Comparison of ENCODE assay signal across 1 cellular context in genomic region chr20:32594204-32594603, GRCh38.
TF ChIP-seq lines count a peak whose summit lies in the region.

No MANE protein-coding gene starts in this region.

TF ChIP-seq in GM23338, 12 proteins besides CTCF, POLR2A, EP300 and RAD21 (continued from another document):
- TF ChIP-seq, protein P1, sequence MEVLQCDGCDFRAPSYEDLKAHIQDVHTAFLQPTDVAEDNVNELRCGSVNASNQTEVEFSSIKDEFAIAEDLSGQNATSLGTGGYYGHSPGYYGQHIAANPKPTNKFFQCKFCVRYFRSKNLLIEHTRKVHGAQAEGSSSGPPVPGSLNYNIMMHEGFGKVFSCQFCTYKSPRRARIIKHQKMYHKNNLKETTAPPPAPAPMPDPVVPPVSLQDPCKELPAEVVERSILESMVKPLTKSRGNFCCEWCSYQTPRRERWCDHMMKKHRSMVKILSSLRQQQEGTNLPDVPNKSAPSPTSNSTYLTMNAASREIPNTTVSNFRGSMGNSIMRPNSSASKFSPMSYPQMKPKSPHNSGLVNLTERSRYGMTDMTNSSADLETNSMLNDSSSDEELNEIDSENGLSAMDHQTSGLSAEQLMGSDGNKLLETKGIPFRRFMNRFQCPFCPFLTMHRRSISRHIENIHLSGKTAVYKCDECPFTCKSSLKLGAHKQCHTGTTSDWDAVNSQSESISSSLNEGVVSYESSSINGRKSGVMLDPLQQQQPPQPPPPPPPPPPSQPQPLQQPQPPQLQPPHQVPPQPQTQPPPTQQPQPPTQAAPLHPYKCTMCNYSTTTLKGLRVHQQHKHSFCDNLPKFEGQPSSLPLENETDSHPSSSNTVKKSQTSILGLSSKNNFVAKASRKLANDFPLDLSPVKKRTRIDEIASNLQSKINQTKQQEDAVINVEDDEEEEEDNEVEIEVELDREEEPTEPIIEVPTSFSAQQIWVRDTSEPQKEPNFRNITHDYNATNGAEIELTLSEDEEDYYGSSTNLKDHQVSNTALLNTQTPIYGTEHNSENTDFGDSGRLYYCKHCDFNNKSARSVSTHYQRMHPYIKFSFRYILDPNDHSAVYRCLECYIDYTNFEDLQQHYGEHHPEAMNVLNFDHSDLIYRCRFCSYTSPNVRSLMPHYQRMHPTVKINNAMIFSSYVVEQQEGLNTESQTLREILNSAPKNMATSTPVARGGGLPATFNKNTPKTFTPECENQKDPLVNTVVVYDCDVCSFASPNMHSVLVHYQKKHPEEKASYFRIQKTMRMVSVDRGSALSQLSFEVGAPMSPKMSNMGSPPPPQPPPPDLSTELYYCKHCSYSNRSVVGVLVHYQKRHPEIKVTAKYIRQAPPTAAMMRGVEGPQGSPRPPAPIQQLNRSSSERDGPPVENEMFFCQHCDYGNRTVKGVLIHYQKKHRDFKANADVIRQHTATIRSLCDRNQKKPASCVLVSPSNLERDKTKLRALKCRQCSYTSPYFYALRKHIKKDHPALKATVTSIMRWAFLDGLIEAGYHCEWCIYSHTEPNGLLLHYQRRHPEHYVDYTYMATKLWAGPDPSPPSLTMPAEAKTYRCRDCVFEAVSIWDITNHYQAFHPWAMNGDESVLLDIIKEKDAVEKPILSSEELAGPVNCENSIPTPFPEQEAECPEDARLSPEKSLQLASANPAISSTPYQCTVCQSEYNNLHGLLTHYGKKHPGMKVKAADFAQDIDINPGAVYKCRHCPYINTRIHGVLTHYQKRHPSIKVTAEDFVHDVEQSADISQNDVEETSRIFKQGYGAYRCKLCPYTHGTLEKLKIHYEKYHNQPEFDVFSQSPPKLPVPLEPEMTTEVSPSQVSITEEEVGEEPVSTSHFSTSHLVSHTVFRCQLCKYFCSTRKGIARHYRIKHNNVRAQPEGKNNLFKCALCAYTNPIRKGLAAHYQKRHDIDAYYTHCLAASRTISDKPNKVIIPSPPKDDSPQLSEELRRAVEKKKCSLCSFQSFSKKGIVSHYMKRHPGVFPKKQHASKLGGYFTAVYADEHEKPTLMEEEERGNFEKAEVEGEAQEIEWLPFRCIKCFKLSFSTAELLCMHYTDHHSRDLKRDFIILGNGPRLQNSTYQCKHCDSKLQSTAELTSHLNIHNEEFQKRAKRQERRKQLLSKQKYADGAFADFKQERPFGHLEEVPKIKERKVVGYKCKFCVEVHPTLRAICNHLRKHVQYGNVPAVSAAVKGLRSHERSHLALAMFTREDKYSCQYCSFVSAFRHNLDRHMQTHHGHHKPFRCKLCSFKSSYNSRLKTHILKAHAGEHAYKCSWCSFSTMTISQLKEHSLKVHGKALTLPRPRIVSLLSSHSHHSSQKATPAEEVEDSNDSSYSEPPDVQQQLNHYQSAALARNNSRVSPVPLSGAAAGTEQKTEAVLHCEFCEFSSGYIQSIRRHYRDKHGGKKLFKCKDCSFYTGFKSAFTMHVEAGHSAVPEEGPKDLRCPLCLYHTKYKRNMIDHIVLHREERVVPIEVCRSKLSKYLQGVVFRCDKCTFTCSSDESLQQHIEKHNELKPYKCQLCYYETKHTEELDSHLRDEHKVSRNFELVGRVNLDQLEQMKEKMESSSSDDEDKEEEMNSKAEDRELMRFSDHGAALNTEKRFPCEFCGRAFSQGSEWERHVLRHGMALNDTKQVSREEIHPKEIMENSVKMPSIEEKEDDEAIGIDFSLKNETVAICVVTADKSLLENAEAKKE (CRISPR knock-in tag; IDR thresholded peaks at IDR 0.05), result no peak
- TF ChIP-seq, protein P2, sequence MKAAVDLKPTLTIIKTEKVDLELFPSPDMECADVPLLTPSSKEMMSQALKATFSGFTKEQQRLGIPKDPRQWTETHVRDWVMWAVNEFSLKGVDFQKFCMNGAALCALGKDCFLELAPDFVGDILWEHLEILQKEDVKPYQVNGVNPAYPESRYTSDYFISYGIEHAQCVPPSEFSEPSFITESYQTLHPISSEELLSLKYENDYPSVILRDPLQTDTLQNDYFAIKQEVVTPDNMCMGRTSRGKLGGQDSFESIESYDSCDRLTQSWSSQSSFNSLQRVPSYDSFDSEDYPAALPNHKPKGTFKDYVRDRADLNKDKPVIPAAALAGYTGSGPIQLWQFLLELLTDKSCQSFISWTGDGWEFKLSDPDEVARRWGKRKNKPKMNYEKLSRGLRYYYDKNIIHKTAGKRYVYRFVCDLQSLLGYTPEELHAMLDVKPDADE (IDR thresholded peaks at IDR 0.05), result no peak
- TF ChIP-seq NANOG (IDR thresholded peaks at IDR 0.05; ENCODE audit: borderline replicate concordance) (no peak), STAT1 (IDR thresholded peaks at IDR 0.05; ENCODE audit: unreplicated experiment) (no peak)
TF ChIP-seq in GM23338: peak in this region for 0.
